In genomic region chr21:29064850-29065481, GRCh38 we compare ENCODE assay signal across 9 cellular contexts. TPM values are rescaled to one million over a fixed set of nuclear protein-coding genes. Genes with fewer than 3 reads are reported as not detected.
DNase-seq lines count a peak whose midpoint lies in the region; ATAC-seq, FAIRE-seq and TF ChIP-seq lines count a peak whose summit lies in the region.
"Had no signal": no experiment of that assay in that cellular context is flagged by ENCODE, and none has a peak within 500 bp of the region (broad histone marks: within the 10 kb centered on the region; RNA-seq: fewer than 3 reads in every experiment).

No MANE protein-coding gene starts in this region.

- H3K9me3 Mint-ChIP-seq in activated B cell treated with CpG ODN at 0.5 μM for 24 hours, result no peaks in the 10 kb centered on the region

- CTCF ChIA-PET in activated B cell treated with CpG ODN at 0.5 μM for 24 hours (lab: Charles Lee), result no interaction called here

- H3K27ac Mint-ChIP-seq in activated B cell treated with CpG ODN at 0.5 μM for 24 hours, result peak overlapping the region; percentile 61

- peaks cover 86% of the 10 kb centered on the region for H3K36me3 Mint-ChIP-seq in activated B cell treated with CpG ODN at 0.5 μM for 24 hours (ENCODE audit: low read depth)

- no peak for FAIRE-seq in RCC 7860 (lab: Jason Lieb, UNC)

- intact Hi-C loops in activated B cell treated with CpG ODN at 0.5 μM for 24 hours (cut with micrococcal nuclease), result no loop called here

- DNase-seq in activated B cell treated with CpG ODN at 0.5 μM for 24 hours (no peak), D341Med (ENCODE audit: low spot score) (no peak), globus pallidus (ENCODE audit: low spot score) (no peak), RCC 7860 (ENCODE audit: low spot score) (no peak)
- DNase-seq in stimulated activated CD4-positive, alpha-beta T cell treated with anti-CD3 and anti-CD28 coated beads, Interleukin-1b, Interleukin-23, amount 100 ng/mL, for 48 hours, result no peak
- DNase-seq: mesendoderm had no signal

- ATAC-seq in GM18499 (IDR thresholded peaks at IDR 0.05; ENCODE audit: insufficient read depth, unreplicated experiment) (peak; percentile 98), GM21367 (IDR thresholded peaks at IDR 0.05; ENCODE audit: unreplicated experiment) (peak; percentile 96), HG03135 (IDR thresholded peaks at IDR 0.05; ENCODE audit: unreplicated experiment) (peak; percentile 89), activated B cell treated with CpG ODN at 0.5 μM for 24 hours (ENCODE audit: low read depth) (peak; percentile 67)

- peaks cover 12% of the 10 kb centered on the region for H3K4me1 Mint-ChIP-seq in activated B cell treated with CpG ODN at 0.5 μM for 24 hours

- no peak overlapping the region for H3K4me3 Mint-ChIP-seq in activated B cell treated with CpG ODN at 0.5 μM for 24 hours

- no peaks in the 10 kb centered on the region for H3K27me3 Mint-ChIP-seq in activated B cell treated with CpG ODN at 0.5 μM for 24 hours

- POLR2A ChIA-PET in activated B cell treated with CpG ODN at 0.5 μM for 24 hours (lab: Charles Lee), result interaction anchor here (0.7 to 1.3 kb wide), 2 partner anchors 40 to 64 kb away, joined by 3 to 9 read pairs; partner anchors contain the start of gene USP16

- no peak for TF ChIP-seq CTCF in activated B cell treated with CpG ODN at 0.5 μM for 24 hours (IDR thresholded peaks at IDR 0.05)

RNA-seq across cellular contexts. Expression of gene CCT8, which starts 8.5 kb away (rescaled TPM):
- 170 and 179 TPM in 2 replicates for total RNA-seq in activated B cell treated with CpG ODN at 0.5 μM for 24 hours

RNA-seq across cellular contexts. Expression of gene USP16, which starts 40.5 kb away (rescaled TPM):
- total RNA-seq in activated B cell treated with CpG ODN at 0.5 μM for 24 hours, result 53.2 and 54.6 TPM in 2 replicates

RNA-seq across cellular contexts. Expression of gene RWDD2B, which starts 45.8 kb away (rescaled TPM):
- 11.1 and 11.9 TPM in 2 replicates for total RNA-seq in activated B cell treated with CpG ODN at 0.5 μM for 24 hours
